ENCODE assay signal across 9 cellular contexts in the genomic region with DNA sequence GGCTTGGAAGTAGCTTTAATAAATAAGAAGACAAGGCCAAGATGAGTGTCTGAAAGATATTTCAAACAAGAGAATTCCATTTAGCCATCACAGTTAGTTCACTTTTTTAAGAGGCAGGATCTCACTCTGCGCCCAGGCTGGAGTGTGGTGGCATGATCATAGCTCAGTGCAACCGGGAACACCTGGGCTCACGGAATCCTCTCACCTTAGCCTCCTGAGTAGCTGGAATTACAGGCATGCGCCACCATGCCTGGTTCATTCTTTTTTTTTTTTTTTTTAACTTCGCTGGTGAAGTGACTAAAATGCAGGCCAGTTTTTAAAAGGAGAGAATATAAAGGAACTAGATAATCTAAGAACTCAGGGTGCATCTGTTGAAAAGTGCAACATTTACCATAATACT.
"Had no signal": no experiment of that assay in that cellular context is flagged by ENCODE, and none has a peak within 500 bp of the region (broad histone marks: within the 10 kb centered on the region; RNA-seq: fewer than 3 reads in every experiment).

No MANE protein-coding gene starts in this region.

- H3K4me1 ChIP-seq: HAP-1 had no signal

- ATAC-seq: HCT116, K562 had no signal

- H3K27ac ChIP-seq: GM23248 had no signal

- H3K36me3 ChIP-seq: HAP-1 had no signal

- FAIRE-seq: HTR-8/SVneo, K562 had no signal

- H3K9me3 ChIP-seq: HAP-1 had no signal

- H3K27ac Mint-ChIP-seq: HFFc6 had no signal

- DNase-seq: GM23248, H7, HFFc6, IMR-90, KG1 had no signal

- H3K9me3 Mint-ChIP-seq: HFFc6 had no signal

- H3K4me3 Mint-ChIP-seq: HFFc6 had no signal

- H3K4me3 ChIP-seq: GM23248, HAP-1, K562 had no signal
